8 cellular contexts compared by ENCODE assay signal in the genomic region with DNA sequence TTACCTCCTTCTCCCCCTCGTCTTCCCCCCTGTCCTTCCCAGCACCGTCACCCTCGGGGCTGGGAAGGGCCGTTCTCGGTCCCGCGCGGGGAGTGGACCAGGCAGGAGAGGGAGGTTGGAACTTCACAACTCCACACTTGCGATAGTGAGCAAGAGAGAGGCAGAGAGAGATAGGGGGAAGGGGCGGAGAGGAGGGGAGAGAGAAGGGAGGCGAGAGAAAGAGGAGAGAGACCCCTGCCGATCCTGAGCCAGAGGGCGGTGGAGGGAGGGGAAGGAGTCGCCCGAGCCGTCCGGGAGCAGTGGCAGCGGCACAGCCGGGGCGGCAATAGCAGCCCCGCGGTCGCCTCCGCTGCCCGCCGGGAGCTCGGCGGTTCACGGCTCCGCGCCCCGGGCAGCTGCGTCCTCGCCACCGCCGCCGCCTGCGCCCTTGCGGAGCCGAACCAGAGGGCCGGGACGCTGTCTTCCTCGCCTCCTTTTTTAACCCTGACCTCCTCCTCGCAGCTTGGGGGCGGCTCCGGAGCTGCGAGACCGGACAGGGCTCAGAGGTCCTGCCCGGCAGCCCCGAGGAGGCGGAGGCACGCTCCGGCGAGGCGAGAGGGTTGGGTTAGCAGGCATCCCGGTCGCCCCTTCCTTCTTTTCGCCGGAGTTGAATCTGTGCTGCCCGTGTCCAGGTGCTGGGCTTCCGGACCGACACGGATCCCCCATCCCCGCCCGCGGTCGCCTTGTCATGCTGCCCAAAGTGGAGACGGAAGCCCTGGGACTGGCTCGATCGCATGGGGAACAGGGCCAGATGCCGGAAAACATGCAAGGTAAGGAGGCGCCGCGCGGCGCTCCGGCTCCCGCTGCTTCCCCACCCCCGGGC.
A peak's percentile ranks its signal among the peaks of the same experiment; 100 is the strongest.
DNase-seq lines count a peak whose midpoint lies in the region; ATAC-seq lines count a peak whose summit lies in the region.

No MANE protein-coding gene starts in this region.

- H3K4me3 Mint-ChIP-seq in activated naive CD8-positive, alpha-beta T cell treated with anti-CD3 and anti-CD28 coated beads, Interleukin-2, amount 50 U/mL, for 24 hours: peak overlapping the region; percentile 60
- peak overlapping the region; percentile 89 for H3K4me3 Mint-ChIP-seq in stimulated activated memory B cell treated with anti-CD40 and anti-IgM and Interleukin-4, amounts not matched to agents 10 μg/mL and 1 μg/mL and 100 μg/mL, for 72 hours

- H3K27ac Mint-ChIP-seq in activated naive CD8-positive, alpha-beta T cell treated with anti-CD3 and anti-CD28 coated beads, Interleukin-2, amount 50 U/mL, for 24 hours: no peak overlapping the region
- no peak overlapping the region for H3K27ac Mint-ChIP-seq in stimulated activated memory B cell treated with anti-CD40 and anti-IgM and Interleukin-4, amounts not matched to agents 10 μg/mL and 1 μg/mL and 100 μg/mL, for 72 hours

- peak; percentile 18 for DNase-seq in NCI-H82 (lab: John Stamatoyannopoulos, UW)
- DNase-seq in NCI-H82 treated with DMSO at 0.1 percent for 48 hours (lab: John Stamatoyannopoulos, UW; ENCODE audit: unreplicated experiment): no peak
- DNase-seq in NCI-H1105 treated with DMSO at 0.1 percent for 48 hours (lab: John Stamatoyannopoulos, UW): peak; percentile 52
- no peak for DNase-seq in activated naive CD8-positive, alpha-beta T cell treated with anti-CD3 and anti-CD28 coated beads, Interleukin-2, amount 50 U/mL, for 24 hours
- DNase-seq in iPS-NIHi11 (ENCODE audit: low spot score): peak; percentile 65
- DNase-seq in NCI-H446 (lab: John Stamatoyannopoulos, UW): no peak
- no peak for DNase-seq in NCI-H187 treated with DMSO at 0.1 percent for 48 hours (lab: John Stamatoyannopoulos, UW)

- peaks cover 37% of the 10 kb centered on the region for H3K4me1 Mint-ChIP-seq in activated naive CD8-positive, alpha-beta T cell treated with anti-CD3 and anti-CD28 coated beads, Interleukin-2, amount 50 U/mL, for 24 hours
- H3K4me1 Mint-ChIP-seq in stimulated activated memory B cell treated with anti-CD40 and anti-IgM and Interleukin-4, amounts not matched to agents 10 μg/mL and 1 μg/mL and 100 μg/mL, for 72 hours: peaks cover 53% of the 10 kb centered on the region

- no peaks in the 10 kb centered on the region for H3K9me3 Mint-ChIP-seq in activated naive CD8-positive, alpha-beta T cell treated with anti-CD3 and anti-CD28 coated beads, Interleukin-2, amount 50 U/mL, for 24 hours
- no peaks in the 10 kb centered on the region for H3K9me3 Mint-ChIP-seq in stimulated activated memory B cell treated with anti-CD40 and anti-IgM and Interleukin-4, amounts not matched to agents 10 μg/mL and 1 μg/mL and 100 μg/mL, for 72 hours

- H3K27me3 Mint-ChIP-seq in activated naive CD8-positive, alpha-beta T cell treated with anti-CD3 and anti-CD28 coated beads, Interleukin-2, amount 50 U/mL, for 24 hours: peaks cover 77% of the 10 kb centered on the region
- H3K27me3 Mint-ChIP-seq in stimulated activated memory B cell treated with anti-CD40 and anti-IgM and Interleukin-4, amounts not matched to agents 10 μg/mL and 1 μg/mL and 100 μg/mL, for 72 hours: no peaks in the 10 kb centered on the region

- H3K36me3 Mint-ChIP-seq in activated naive CD8-positive, alpha-beta T cell treated with anti-CD3 and anti-CD28 coated beads, Interleukin-2, amount 50 U/mL, for 24 hours (ENCODE audit: low read depth): peaks cover 2% of the 10 kb centered on the region
- no peaks in the 10 kb centered on the region for H3K36me3 Mint-ChIP-seq in stimulated activated memory B cell treated with anti-CD40 and anti-IgM and Interleukin-4, amounts not matched to agents 10 μg/mL and 1 μg/mL and 100 μg/mL, for 72 hours

- ATAC-seq in activated naive CD8-positive, alpha-beta T cell treated with anti-CD3 and anti-CD28 coated beads, Interleukin-2, amount 50 U/mL, for 24 hours: no peak
- ATAC-seq in stimulated activated memory B cell treated with anti-CD40 and anti-IgM and Interleukin-4, amounts not matched to agents 10 μg/mL and 1 μg/mL and 100 μg/mL, for 72 hours: peak; percentile 55

Comparison
In these comparisons a context has a peak if more than half of its experiments do, and no peak if none do; other contexts are left out.
1. DNase-seq: peak in NCI-H82 (single experiment), NCI-H1105 treated with DMSO at 0.1 percent for 48 hours (single experiment) and iPS-NIHi11 (single experiment); none in NCI-H82 treated with DMSO at 0.1 percent for 48 hours (single experiment), activated naive CD8-positive, alpha-beta T cell treated with anti-CD3 and anti-CD28 coated beads, Interleukin-2, amount 50 U/mL, for 24 hours (single experiment), NCI-H446 (0 of 2) and NCI-H187 treated with DMSO at 0.1 percent for 48 hours (single experiment).